Comparison of ENCODE assay signal across 1 cellular context in genomic region chr17:81086789-81087551, GRCh38.
TF ChIP-seq lines count a peak whose summit lies in the region.

No MANE protein-coding gene starts in this region.

TF ChIP-seq in HepG2, 621 proteins besides CTCF, POLR2A, EP300 and RAD21 (continued from another document):
- TF ChIP-seq, protein P1, sequence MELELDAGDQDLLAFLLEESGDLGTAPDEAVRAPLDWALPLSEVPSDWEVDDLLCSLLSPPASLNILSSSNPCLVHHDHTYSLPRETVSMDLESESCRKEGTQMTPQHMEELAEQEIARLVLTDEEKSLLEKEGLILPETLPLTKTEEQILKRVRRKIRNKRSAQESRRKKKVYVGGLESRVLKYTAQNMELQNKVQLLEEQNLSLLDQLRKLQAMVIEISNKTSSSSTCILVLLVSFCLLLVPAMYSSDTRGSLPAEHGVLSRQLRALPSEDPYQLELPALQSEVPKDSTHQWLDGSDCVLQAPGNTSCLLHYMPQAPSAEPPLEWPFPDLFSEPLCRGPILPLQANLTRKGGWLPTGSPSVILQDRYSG (CRISPR knock-in tag; IDR thresholded peaks at IDR 0.05), result no peak
- TF ChIP-seq POLR2AphosphoS2 (IDR thresholded peaks at IDR 0.05; ENCODE audit: low read depth, low read length), result no peak
- no peak for TF ChIP-seq ZNF879 (CRISPR knock-in tag; IDR thresholded peaks at IDR 0.05)
- no peak for TF ChIP-seq ZBTB49 (CRISPR knock-in tag; IDR thresholded peaks at IDR 0.05; ENCODE audit: borderline replicate concordance)
- TF ChIP-seq, protein P2, sequence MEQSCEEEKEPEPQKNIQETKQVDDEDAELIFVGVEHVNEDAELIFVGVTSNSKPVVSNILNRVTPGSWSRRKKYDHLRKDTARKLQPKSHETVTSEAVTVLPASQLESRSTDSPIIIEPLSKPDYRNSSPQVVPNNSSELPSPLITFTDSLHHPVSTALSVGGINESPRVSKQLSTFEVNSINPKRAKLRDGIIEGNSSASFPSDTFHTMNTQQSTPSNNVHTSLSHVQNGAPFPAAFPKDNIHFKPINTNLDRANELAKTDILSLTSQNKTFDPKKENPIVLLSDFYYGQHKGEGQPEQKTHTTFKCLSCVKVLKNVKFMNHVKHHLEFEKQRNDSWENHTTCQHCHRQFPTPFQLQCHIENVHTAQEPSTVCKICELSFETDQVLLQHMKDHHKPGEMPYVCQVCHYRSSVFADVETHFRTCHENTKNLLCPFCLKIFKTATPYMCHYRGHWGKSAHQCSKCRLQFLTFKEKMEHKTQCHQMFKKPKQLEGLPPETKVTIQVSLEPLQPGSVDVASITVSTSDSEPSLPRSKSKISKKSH (CRISPR knock-in tag; IDR thresholded peaks at IDR 0.05; ENCODE audit: borderline replicate concordance), result no peak
- no peak for TF ChIP-seq KDM5B (CRISPR knock-in tag; IDR thresholded peaks at IDR 0.05; ENCODE audit: borderline replicate concordance)
- no peak for TF ChIP-seq NFE2 (CRISPR knock-in tag; IDR thresholded peaks at IDR 0.05)
- TF ChIP-seq TOPORS (CRISPR knock-in tag; IDR thresholded peaks at IDR 0.05), result no peak
- TF ChIP-seq SALL1 (CRISPR knock-in tag; IDR thresholded peaks at IDR 0.05), result no peak
- no peak for TF ChIP-seq ZNF607 (CRISPR knock-in tag; IDR thresholded peaks at IDR 0.05; ENCODE audit: borderline replicate concordance)
- TF ChIP-seq ZSCAN31 (CRISPR knock-in tag; IDR thresholded peaks at IDR 0.05; ENCODE audit: low read depth), result no peak
- TF ChIP-seq HNF4A (CRISPR knock-in tag; IDR thresholded peaks at IDR 0.05), result no peak
- TF ChIP-seq ZNF672 (CRISPR knock-in tag; IDR thresholded peaks at IDR 0.05), result no peak
TF ChIP-seq in HepG2: peak in this region for 0.
